In genomic region chr10:17756557-17757208, GRCh38 we compare ENCODE assay signal across 8 cellular contexts. TPM values are rescaled to one million over a fixed set of nuclear protein-coding genes. Genes with fewer than 3 reads are reported as not detected.
DNase-seq lines count a peak whose midpoint lies in the region; ATAC-seq, FAIRE-seq and TF ChIP-seq lines count a peak whose summit lies in the region.

No MANE protein-coding gene starts in this region.

- H4K20me1 ChIP-seq in astrocyte (ENCODE audit: insufficient read depth, low read length), result no peaks in the 10 kb centered on the region
- H4K20me1 ChIP-seq in neural progenitor cell (ENCODE audit: low read depth), result no peaks in the 10 kb centered on the region

- H3K27ac Mint-ChIP-seq in activated T-cell treated with anti-CD3 and anti-CD28 coated beads, Interleukin-2, amount 50 U/mL, for 72 hours, result no peak overlapping the region
- no peak overlapping the region for H3K27ac Mint-ChIP-seq in activated T-cell treated with anti-CD3 and anti-CD28 coated beads, Interleukin-2, amount 50 U/mL, for 24 hours
- H3K27ac Mint-ChIP-seq in astrocyte (ENCODE audit: unreplicated experiment) (no peak overlapping the region), neural progenitor cell (no peak overlapping the region)

- no peak for DNase-seq in activated T-cell treated with anti-CD3 and anti-CD28 coated beads, Interleukin-2, amount 50 U/mL, for 72 hours
- no peak for DNase-seq in activated T-cell treated with anti-CD3 and anti-CD28 coated beads, Interleukin-2, amount 50 U/mL, for 24 hours
- DNase-seq in astrocyte (ENCODE audit: low read depth) (no peak), spleen (no peak), aorta (no peak), EL (no peak), neural progenitor cell (ENCODE audit: low spot score) (no peak)

- no peaks in the 10 kb centered on the region for H3K9me3 Mint-ChIP-seq in activated T-cell treated with anti-CD3 and anti-CD28 coated beads, Interleukin-2, amount 50 U/mL, for 72 hours
- no peaks in the 10 kb centered on the region for H3K9me3 Mint-ChIP-seq in activated T-cell treated with anti-CD3 and anti-CD28 coated beads, Interleukin-2, amount 50 U/mL, for 24 hours
- H3K9me3 Mint-ChIP-seq in astrocyte (ENCODE audit: unreplicated experiment), result peaks cover 3% of the 10 kb centered on the region
- peaks cover 2% of the 10 kb centered on the region for H3K9me3 Mint-ChIP-seq in neural progenitor cell

- no peaks in the 10 kb centered on the region for H3K36me3 Mint-ChIP-seq in activated T-cell treated with anti-CD3 and anti-CD28 coated beads, Interleukin-2, amount 50 U/mL, for 72 hours (ENCODE audit: insufficient read depth in 2 of 2)
- no peaks in the 10 kb centered on the region for H3K36me3 Mint-ChIP-seq in activated T-cell treated with anti-CD3 and anti-CD28 coated beads, Interleukin-2, amount 50 U/mL, for 24 hours (ENCODE audit: low read depth)
- H3K36me3 Mint-ChIP-seq in astrocyte (ENCODE audit: low read depth, unreplicated experiment), result peaks cover 1% of the 10 kb centered on the region
- H3K36me3 Mint-ChIP-seq in neural progenitor cell, result no peaks in the 10 kb centered on the region

- ATAC-seq in activated T-cell treated with anti-CD3 and anti-CD28 coated beads, Interleukin-2, amount 50 U/mL, for 72 hours (replicated peaks in 1 of 2), result peak; percentile 51 to 66
- ATAC-seq in HG03103 (IDR thresholded peaks at IDR 0.05; ENCODE audit: low read depth, unreplicated experiment), result peak; percentile 94
- ATAC-seq in aorta (ENCODE audit: low FRiP score), result no peak

- H3K4me2 ChIP-seq in astrocyte (ENCODE audit: low read length), result no peak overlapping the region
- H3K4me2 ChIP-seq in neural progenitor cell, result no peak overlapping the region

- H3K27ac ChIP-seq in astrocyte (ENCODE audit: low read depth, low read length), result no peak overlapping the region
- peak overlapping the region in 7 of 8 donors; percentile 5 to 67 (median 46) for H3K27ac ChIP-seq in spleen
- H3K27ac ChIP-seq in aorta (ENCODE audit: low read depth in 1 of 2, low read length in 2 of 2), result no peak overlapping the region
- H3K27ac ChIP-seq in neural progenitor cell, result no peak overlapping the region

- H3K36me3 ChIP-seq in astrocyte (ENCODE audit: insufficient read depth, low read length) (no peaks in the 10 kb centered on the region), spleen (no peaks in the 10 kb centered on the region), aorta (ENCODE audit: control insufficient read depth in 1 of 2, insufficient read depth in 2 of 2, low read length in 1 of 2) (no peaks in the 10 kb centered on the region), neural progenitor cell (no peaks in the 10 kb centered on the region)

- H3K4me3 Mint-ChIP-seq in activated T-cell treated with anti-CD3 and anti-CD28 coated beads, Interleukin-2, amount 50 U/mL, for 72 hours, result peak overlapping the region in 1 of 2 donors; percentile 15
- no peak overlapping the region for H3K4me3 Mint-ChIP-seq in activated T-cell treated with anti-CD3 and anti-CD28 coated beads, Interleukin-2, amount 50 U/mL, for 24 hours
- H3K4me3 Mint-ChIP-seq in astrocyte (ENCODE audit: unreplicated experiment) (no peak overlapping the region), neural progenitor cell (no peak overlapping the region)

- no peaks in the 10 kb centered on the region for H3F3A ChIP-seq in neural progenitor cell (ENCODE audit: low read depth)

- 49 to 57% (median 51%) methylated on average over 7 of the region's 7 CpGs for WGBS in spleen, 5 donors
- 54 to 62% methylated on average over 7 of the region's 7 CpGs for WGBS in aorta, 2 donors

- H3K4me1 ChIP-seq in astrocyte (ENCODE audit: insufficient read depth, low read length) (no peaks in the 10 kb centered on the region), spleen (peaks cover 0 to 15% (median 11%) of the 10 kb centered on the region in 6 donors), aorta (ENCODE audit: control insufficient read depth in 1 of 2, insufficient read depth in 2 of 2, low read length in 2 of 2) (no peaks in the 10 kb centered on the region), neural progenitor cell (no peaks in the 10 kb centered on the region)

- no peaks in the 10 kb centered on the region for H3K27me3 Mint-ChIP-seq in activated T-cell treated with anti-CD3 and anti-CD28 coated beads, Interleukin-2, amount 50 U/mL, for 72 hours (ENCODE audit: low read depth)
- H3K27me3 Mint-ChIP-seq in activated T-cell treated with anti-CD3 and anti-CD28 coated beads, Interleukin-2, amount 50 U/mL, for 24 hours, result no peaks in the 10 kb centered on the region
- H3K27me3 Mint-ChIP-seq in astrocyte (ENCODE audit: low read depth, unreplicated experiment), result no peaks in the 10 kb centered on the region
- H3K27me3 Mint-ChIP-seq in neural progenitor cell (ENCODE audit: insufficient read depth, low read depth), result no peaks in the 10 kb centered on the region

- no peak for TF ChIP-seq CTCF in astrocyte (IDR thresholded peaks at IDR 0.05; ENCODE audit: insufficient read depth, low read depth, low read length)
- no peak for TF ChIP-seq CTCF in spleen (IDR thresholded peaks at IDR 0.05 in 8 of 11, conservative IDR thresholded peaks at IDR 0.05 in 3 of 11)
- TF ChIP-seq CTCF in neural progenitor cell (IDR thresholded peaks at IDR 0.05), result no peak

- peaks cover 9% of the 10 kb centered on the region for H3K4me1 Mint-ChIP-seq in activated T-cell treated with anti-CD3 and anti-CD28 coated beads, Interleukin-2, amount 50 U/mL, for 72 hours (ENCODE audit: low read depth)
- H3K4me1 Mint-ChIP-seq in activated T-cell treated with anti-CD3 and anti-CD28 coated beads, Interleukin-2, amount 50 U/mL, for 24 hours (ENCODE audit: low read depth), result peaks cover 4% of the 10 kb centered on the region
- H3K4me1 Mint-ChIP-seq in astrocyte (ENCODE audit: low read depth, unreplicated experiment) (no peaks in the 10 kb centered on the region), neural progenitor cell (no peaks in the 10 kb centered on the region)

- no peak overlapping the region for H3K9ac ChIP-seq in astrocyte (ENCODE audit: low read length)
- no peak overlapping the region for H3K9ac ChIP-seq in neural progenitor cell

- H3K79me2 ChIP-seq in astrocyte (ENCODE audit: insufficient read depth, low read length) (no peaks in the 10 kb centered on the region), neural progenitor cell (ENCODE audit: low read depth) (no peaks in the 10 kb centered on the region)

- FAIRE-seq in astrocyte (lab: Jason Lieb, UNC), result peak; percentile 23

- H3K4me3 ChIP-seq in astrocyte (ENCODE audit: insufficient read depth, low read depth, low read length) (no peak overlapping the region), spleen (no peak overlapping the region), aorta (ENCODE audit: low read length in 2 of 2) (no peak overlapping the region), neural progenitor cell (no peak overlapping the region)

- H2AFZ ChIP-seq in astrocyte (ENCODE audit: low read depth, low read length), result no peak overlapping the region
- no peak overlapping the region for H2AFZ ChIP-seq in neural progenitor cell (replicated peaks)

- intact Hi-C loops in spleen (cut with DNase I; ENCODE audit: low total_unique reads) (no loop called here), aorta (cut with DNase I) (no loop called here)

- H3K27me3 ChIP-seq in astrocyte (ENCODE audit: insufficient read depth, low read length) (no peaks in the 10 kb centered on the region), spleen (replicated peaks in 1 of 7) (no peaks in the 10 kb centered on the region), aorta (ENCODE audit: control insufficient read depth in 1 of 2, insufficient read depth in 2 of 2, low read length in 1 of 2) (no peaks in the 10 kb centered on the region), neural progenitor cell (no peaks in the 10 kb centered on the region)

- no peak for TF ChIP-seq POLR2A in spleen (IDR thresholded peaks at IDR 0.05)

- no peaks in the 10 kb centered on the region for H3K9me3 ChIP-seq in astrocyte (ENCODE audit: insufficient read depth, low read depth, low read length)
- H3K9me3 ChIP-seq in spleen, result no peaks in the 10 kb centered on the region
- no peaks in the 10 kb centered on the region for H3K9me3 ChIP-seq in aorta (ENCODE audit: control insufficient read depth, low read length)
- no peaks in the 10 kb centered on the region for H3K9me3 ChIP-seq in neural progenitor cell (ENCODE audit: low read depth)

RNA-seq across cellular contexts. Expression of gene TMEM236, which starts 4.7 kb away (rescaled TPM):
- total RNA-seq in activated T-cell treated with anti-CD3 and anti-CD28 coated beads, Interleukin-2, amount 50 U/mL, for 72 hours, result under 1 TPM; 0.58 to 0.65 TPM
- total RNA-seq in astrocyte (0.14 and 0.43 TPM in 2 replicates), spleen (1 to 10 TPM in 3 of 7 donors, under 1 TPM in 4; 0.27 to 1.9 (median 0.89) TPM), aorta (1 to 10 TPM; 1.1 to 1.7 TPM), neural progenitor cell (ENCODE audit: low replicate concordance) (0.06 TPM in 1 of 2 replicates, not detected in the other)
- polyA plus RNA-seq in spleen (under 1 TPM; 0.09 to 0.22 (median 0.22) TPM), aorta (1 to 10 TPM in 1 of 2 donors, under 1 TPM in 1; 0.08 to 1.5 TPM)

RNA-seq across cellular contexts. Expression of gene MRC1, which starts 52.5 kb away (rescaled TPM):
- under 1 TPM; 0.05 to 0.14 TPM for total RNA-seq in activated T-cell treated with anti-CD3 and anti-CD28 coated beads, Interleukin-2, amount 50 U/mL, for 72 hours
- 0.05 and 0.07 TPM in 2 replicates for total RNA-seq in astrocyte
- total RNA-seq in spleen, result 100 to 1,000 TPM in 6 of 7 donors, 10 to 100 TPM in 1; 88.8 to 370 (median 151) TPM
- 10 to 100 TPM in 2 of 3 donors, 1 to 10 TPM in 1; 9.9 to 20.9 (median 10.8) TPM for polyA plus RNA-seq in spleen
- total RNA-seq in aorta, result 10 to 100 TPM; 58.3 to 73.9 TPM
- polyA plus RNA-seq in aorta, result 10 to 100 TPM in 1 of 2 donors, 1 to 10 TPM in 1; 4.0 to 29.3 TPM
- total RNA-seq in neural progenitor cell (ENCODE audit: low replicate concordance), result 0.03 TPM in 1 of 2 replicates, not detected in the other

Comparison
In these comparisons a context has a peak if more than half of its experiments do, and no peak if none do; other contexts are left out.
1. H3K27ac ChIP-seq: peak in spleen (7 of 8); none in astrocyte (single experiment), aorta (0 of 2) and neural progenitor cell (single experiment).
2. RNA of gene MRC1, which starts 52.5 kb away (total RNA-seq): 88.8 to 370 TPM in spleen and 58.3 to 73.9 TPM in aorta; 0.05 to 0.14 TPM in activated T-cell treated with anti-CD3 and anti-CD28 coated beads, Interleukin-2, amount 50 U/mL, for 72 hours, 0.05 to 0.07 TPM in astrocyte and 0.03 TPM in neural progenitor cell; every median in the first group is over 10 times any median in the second.